1 cellular context compared by ENCODE assay signal in the genomic region with DNA sequence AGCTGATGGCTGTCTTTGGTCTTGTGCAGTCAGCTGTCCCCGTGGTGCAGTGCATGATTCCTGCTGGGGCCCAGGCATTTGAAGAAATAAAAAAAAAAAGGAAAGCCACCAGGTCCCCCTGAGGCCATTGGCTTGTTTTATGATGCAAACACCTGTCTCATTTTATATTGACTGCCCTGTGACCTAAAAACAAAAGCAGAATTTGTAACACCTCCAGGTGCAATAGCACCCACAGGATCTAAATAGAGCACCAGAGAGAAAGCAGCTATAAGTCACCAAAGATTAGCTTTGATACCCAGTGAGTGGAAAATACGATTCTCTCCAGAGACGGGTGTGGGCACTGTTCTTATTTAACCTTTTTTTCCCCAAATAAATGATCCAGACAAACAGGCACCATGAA.
TF ChIP-seq lines count a peak whose summit lies in the region.

No MANE protein-coding gene starts in this region.

TF ChIP-seq in GM23338, 12 proteins besides CTCF, POLR2A, EP300 and RAD21 (continued from another document):
- TF ChIP-seq, protein P1, sequence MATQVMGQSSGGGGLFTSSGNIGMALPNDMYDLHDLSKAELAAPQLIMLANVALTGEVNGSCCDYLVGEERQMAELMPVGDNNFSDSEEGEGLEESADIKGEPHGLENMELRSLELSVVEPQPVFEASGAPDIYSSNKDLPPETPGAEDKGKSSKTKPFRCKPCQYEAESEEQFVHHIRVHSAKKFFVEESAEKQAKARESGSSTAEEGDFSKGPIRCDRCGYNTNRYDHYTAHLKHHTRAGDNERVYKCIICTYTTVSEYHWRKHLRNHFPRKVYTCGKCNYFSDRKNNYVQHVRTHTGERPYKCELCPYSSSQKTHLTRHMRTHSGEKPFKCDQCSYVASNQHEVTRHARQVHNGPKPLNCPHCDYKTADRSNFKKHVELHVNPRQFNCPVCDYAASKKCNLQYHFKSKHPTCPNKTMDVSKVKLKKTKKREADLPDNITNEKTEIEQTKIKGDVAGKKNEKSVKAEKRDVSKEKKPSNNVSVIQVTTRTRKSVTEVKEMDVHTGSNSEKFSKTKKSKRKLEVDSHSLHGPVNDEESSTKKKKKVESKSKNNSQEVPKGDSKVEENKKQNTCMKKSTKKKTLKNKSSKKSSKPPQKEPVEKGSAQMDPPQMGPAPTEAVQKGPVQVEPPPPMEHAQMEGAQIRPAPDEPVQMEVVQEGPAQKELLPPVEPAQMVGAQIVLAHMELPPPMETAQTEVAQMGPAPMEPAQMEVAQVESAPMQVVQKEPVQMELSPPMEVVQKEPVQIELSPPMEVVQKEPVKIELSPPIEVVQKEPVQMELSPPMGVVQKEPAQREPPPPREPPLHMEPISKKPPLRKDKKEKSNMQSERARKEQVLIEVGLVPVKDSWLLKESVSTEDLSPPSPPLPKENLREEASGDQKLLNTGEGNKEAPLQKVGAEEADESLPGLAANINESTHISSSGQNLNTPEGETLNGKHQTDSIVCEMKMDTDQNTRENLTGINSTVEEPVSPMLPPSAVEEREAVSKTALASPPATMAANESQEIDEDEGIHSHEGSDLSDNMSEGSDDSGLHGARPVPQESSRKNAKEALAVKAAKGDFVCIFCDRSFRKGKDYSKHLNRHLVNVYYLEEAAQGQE (IDR thresholded peaks at IDR 0.05; ENCODE audit: unreplicated experiment): no peak
- no peak for TF ChIP-seq JUNB (IDR thresholded peaks at IDR 0.05; ENCODE audit: unreplicated experiment)
